In the genomic region with DNA sequence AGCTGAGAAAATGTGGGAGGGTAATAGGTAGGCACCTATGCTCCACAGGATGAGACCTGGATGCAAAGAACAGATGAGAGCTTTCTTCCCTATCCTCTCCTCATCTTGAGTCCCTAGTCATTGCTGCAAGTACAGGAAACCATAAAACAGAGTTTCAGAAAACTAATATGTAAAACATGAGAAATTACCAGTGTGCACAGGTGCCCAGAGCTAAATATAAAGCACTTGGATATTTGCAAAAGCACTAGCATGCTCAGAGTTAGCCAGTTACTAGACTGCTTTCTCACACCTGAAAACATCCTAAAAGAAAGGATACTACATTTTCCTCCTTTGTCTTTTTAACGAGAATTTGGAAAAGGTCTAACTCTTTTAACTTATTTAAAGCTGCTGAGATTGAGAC, we compare ENCODE assay signal across 21 cellular contexts.
"Had no signal": no experiment of that assay in that cellular context is flagged by ENCODE, and none has a peak within 500 bp of the region (broad histone marks: within the 10 kb centered on the region; RNA-seq: fewer than 3 reads in every experiment).

No MANE protein-coding gene starts in this region.

- H3K36me3 ChIP-seq: gastrocnemius medialis, left lung, thyroid gland had no signal

- DNase-seq: activated B cell treated with CpG ODN at 0.5 μM for 24 hours; activated CD4-positive, alpha-beta memory T cell treated with anti-CD3 and anti-CD28 coated beads, Interleukin-2, amount 10 ng/mL, durations not matched to agents 7 days and 5 days; activated CD4-positive, alpha-beta T cell treated with anti-CD3 and anti-CD28 coated beads for 48 hours; activated naive CD4-positive, alpha-beta T cell treated with Interleukin-2 at 50 U/mL for 16 hours; activated naive CD8-positive, alpha-beta T cell treated with anti-CD3 and anti-CD28 coated beads, Interleukin-2, amount 50 U/mL, for 24 hours; activated T-cell treated with anti-CD3 and anti-CD28 coated beads, Interleukin-2, amount 50 U/mL, for 24 hours; aorta; gastrocnemius medialis; head of caudate nucleus; left lung; mammary epithelial cell; midbrain; nucleus accumbens; stimulated activated CD8-positive, alpha-beta memory T cell treated with anti-CD3 and anti-CD28 coated beads, Interleukin-4, amount 100 ng/mL, for 48 hours; stimulated activated naive CD4-positive, alpha-beta T cell treated with Interleukin-2 at 50 U/mL for 16 hours; thyroid gland had no signal

- H3K27ac Mint-ChIP-seq: activated B cell treated with CpG ODN at 0.5 μM for 24 hours; activated CD4-positive, alpha-beta memory T cell treated with anti-CD3 and anti-CD28 coated beads, Interleukin-2, amount 10 ng/mL, durations not matched to agents 7 days and 5 days; activated naive CD8-positive, alpha-beta T cell treated with anti-CD3 and anti-CD28 coated beads, Interleukin-2, amount 50 U/mL, for 24 hours; activated T-cell treated with anti-CD3 and anti-CD28 coated beads, Interleukin-2, amount 50 U/mL, for 24 hours; activated T-helper 2 cell treated with anti-CD3 and anti-CD28 coated beads, Interferon-gamma antibody, Interleukin-2, Interleukin-4, amounts not matched to agents 10 μg/mL and 5 μg/mL and 100 μg/mL, durations not matched to agents 14 hours and 24 hours and 36 hours; nephron; T-helper 2 cell treated with Interferon-gamma antibody and Interleukin-4, amounts not matched to agents 5 μg/mL and 100 μg/mL, for 36 hours had no signal

- H3K27ac ChIP-seq: gastrocnemius medialis, left lung, thyroid gland had no signal

- H3K4me1 ChIP-seq: gastrocnemius medialis, left lung, thyroid gland had no signal

- H3K9me3 Mint-ChIP-seq: activated B cell treated with CpG ODN at 0.5 μM for 24 hours; activated CD4-positive, alpha-beta memory T cell treated with anti-CD3 and anti-CD28 coated beads, Interleukin-2, amount 10 ng/mL, durations not matched to agents 7 days and 5 days; activated naive CD8-positive, alpha-beta T cell treated with anti-CD3 and anti-CD28 coated beads, Interleukin-2, amount 50 U/mL, for 24 hours; activated T-cell treated with anti-CD3 and anti-CD28 coated beads, Interleukin-2, amount 50 U/mL, for 24 hours; activated T-helper 2 cell treated with anti-CD3 and anti-CD28 coated beads, Interferon-gamma antibody, Interleukin-2, Interleukin-4, amounts not matched to agents 10 μg/mL and 5 μg/mL and 100 μg/mL, durations not matched to agents 14 hours and 24 hours and 36 hours; central memory CD8-positive, alpha-beta T cell; nephron; T-helper 2 cell treated with Interferon-gamma antibody and Interleukin-4, amounts not matched to agents 5 μg/mL and 100 μg/mL, for 36 hours had no signal

- H3K27me3 Mint-ChIP-seq: activated CD4-positive, alpha-beta memory T cell treated with anti-CD3 and anti-CD28 coated beads, Interleukin-2, amount 10 ng/mL, durations not matched to agents 7 days and 5 days; activated T-cell treated with anti-CD3 and anti-CD28 coated beads, Interleukin-2, amount 50 U/mL, for 24 hours; central memory CD8-positive, alpha-beta T cell had no signal

- H3K4me3 ChIP-seq: coronary artery, gastrocnemius medialis, left lung, thyroid gland had no signal

- H3K4me1 Mint-ChIP-seq: activated CD4-positive, alpha-beta memory T cell treated with anti-CD3 and anti-CD28 coated beads, Interleukin-2, amount 10 ng/mL, durations not matched to agents 7 days and 5 days; nephron had no signal

- ATAC-seq: activated naive CD8-positive, alpha-beta T cell treated with anti-CD3 and anti-CD28 coated beads, Interleukin-2, amount 50 U/mL, for 24 hours; gastrocnemius medialis had no signal

- H3K9me3 ChIP-seq: gastrocnemius medialis, left lung, thyroid gland had no signal

- H3K27me3 ChIP-seq: gastrocnemius medialis, left lung, thyroid gland had no signal

- H3K4me3 Mint-ChIP-seq: activated B cell treated with CpG ODN at 0.5 μM for 24 hours; activated CD4-positive, alpha-beta memory T cell treated with anti-CD3 and anti-CD28 coated beads, Interleukin-2, amount 10 ng/mL, durations not matched to agents 7 days and 5 days; activated naive CD8-positive, alpha-beta T cell treated with anti-CD3 and anti-CD28 coated beads, Interleukin-2, amount 50 U/mL, for 24 hours; activated T-cell treated with anti-CD3 and anti-CD28 coated beads, Interleukin-2, amount 50 U/mL, for 24 hours; nephron had no signal
